ENCODE assay signal across 1 cellular context in the genomic region with DNA sequence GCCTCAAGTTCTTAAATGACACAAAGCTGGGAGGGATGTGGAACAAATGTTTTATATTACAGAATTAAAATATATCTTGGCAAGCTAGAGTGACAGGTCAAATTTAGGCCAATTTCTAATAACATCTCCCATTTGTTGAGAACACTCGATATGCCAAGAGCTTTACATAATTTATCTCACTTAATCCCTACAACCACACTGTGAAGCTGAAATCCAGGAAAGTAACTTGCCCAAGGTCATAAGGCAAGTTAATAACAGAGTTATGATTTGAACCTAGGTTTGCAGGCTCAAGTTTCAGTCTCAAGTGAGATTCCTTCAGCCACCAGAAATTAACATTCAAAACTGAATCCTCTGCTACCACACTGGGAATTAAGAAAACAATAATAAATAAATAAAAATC.
TF ChIP-seq lines count a peak whose summit lies in the region.

No MANE protein-coding gene starts in this region.

TF ChIP-seq in HepG2, 621 proteins besides CTCF, POLR2A, EP300 and RAD21:
- TF ChIP-seq ZNF12 (CRISPR knock-in tag; IDR thresholded peaks at IDR 0.05) (no peak), ELF3 (CRISPR knock-in tag; IDR thresholded peaks at IDR 0.05) (no peak), FOXK2 (IDR thresholded peaks at IDR 0.05) (no peak), ZNF75D (CRISPR knock-in tag; IDR thresholded peaks at IDR 0.05; ENCODE audit: borderline replicate concordance) (no peak), RFX5 (IDR thresholded peaks at IDR 0.05; ENCODE audit: low read depth, low read length) (no peak), ZNF557 (CRISPR knock-in tag; IDR thresholded peaks at IDR 0.05) (no peak), ZFYVE20 (CRISPR knock-in tag; IDR thresholded peaks at IDR 0.05; ENCODE audit: borderline replicate concordance, low read depth) (no peak), GATAD1 (CRISPR knock-in tag; IDR thresholded peaks at IDR 0.05) (no peak), ZNF879 (CRISPR knock-in tag; IDR thresholded peaks at IDR 0.05) (no peak), ZMAT3 (CRISPR knock-in tag; conservative IDR thresholded peaks at IDR 0.05) (no peak), FIP1L1 (IDR thresholded peaks at IDR 0.05; ENCODE audit: borderline replicate concordance, insufficient read depth, low read depth, low read length) (no peak), ZNF558 (CRISPR knock-in tag; IDR thresholded peaks at IDR 0.05; ENCODE audit: borderline replicate concordance) (no peak), JARID2 (CRISPR knock-in tag; IDR thresholded peaks at IDR 0.05; ENCODE audit: insufficient replicate concordance) (no peak)
- TF ChIP-seq, protein P1, sequence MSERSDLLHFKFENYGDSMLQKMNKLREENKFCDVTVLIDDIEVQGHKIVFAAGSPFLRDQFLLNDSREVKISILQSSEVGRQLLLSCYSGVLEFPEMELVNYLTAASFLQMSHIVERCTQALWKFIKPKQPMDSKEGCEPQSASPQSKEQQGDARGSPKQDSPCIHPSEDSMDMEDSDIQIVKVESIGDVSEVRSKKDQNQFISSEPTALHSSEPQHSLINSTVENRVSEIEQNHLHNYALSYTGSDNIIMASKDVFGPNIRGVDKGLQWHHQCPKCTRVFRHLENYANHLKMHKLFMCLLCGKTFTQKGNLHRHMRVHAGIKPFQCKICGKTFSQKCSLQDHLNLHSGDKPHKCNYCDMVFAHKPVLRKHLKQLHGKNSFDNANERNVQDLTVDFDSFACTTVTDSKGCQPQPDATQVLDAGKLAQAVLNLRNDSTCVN (CRISPR knock-in tag; IDR thresholded peaks at IDR 0.05; ENCODE audit: borderline replicate concordance): no peak
- TF ChIP-seq, protein P2, sequence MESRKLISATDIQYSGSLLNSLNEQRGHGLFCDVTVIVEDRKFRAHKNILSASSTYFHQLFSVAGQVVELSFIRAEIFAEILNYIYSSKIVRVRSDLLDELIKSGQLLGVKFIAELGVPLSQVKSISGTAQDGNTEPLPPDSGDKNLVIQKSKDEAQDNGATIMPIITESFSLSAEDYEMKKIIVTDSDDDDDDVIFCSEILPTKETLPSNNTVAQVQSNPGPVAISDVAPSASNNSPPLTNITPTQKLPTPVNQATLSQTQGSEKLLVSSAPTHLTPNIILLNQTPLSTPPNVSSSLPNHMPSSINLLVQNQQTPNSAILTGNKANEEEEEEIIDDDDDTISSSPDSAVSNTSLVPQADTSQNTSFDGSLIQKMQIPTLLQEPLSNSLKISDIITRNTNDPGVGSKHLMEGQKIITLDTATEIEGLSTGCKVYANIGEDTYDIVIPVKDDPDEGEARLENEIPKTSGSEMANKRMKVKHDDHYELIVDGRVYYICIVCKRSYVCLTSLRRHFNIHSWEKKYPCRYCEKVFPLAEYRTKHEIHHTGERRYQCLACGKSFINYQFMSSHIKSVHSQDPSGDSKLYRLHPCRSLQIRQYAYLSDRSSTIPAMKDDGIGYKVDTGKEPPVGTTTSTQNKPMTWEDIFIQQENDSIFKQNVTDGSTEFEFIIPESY (CRISPR knock-in tag; IDR thresholded peaks at IDR 0.05): no peak
- TF ChIP-seq, protein P3, sequence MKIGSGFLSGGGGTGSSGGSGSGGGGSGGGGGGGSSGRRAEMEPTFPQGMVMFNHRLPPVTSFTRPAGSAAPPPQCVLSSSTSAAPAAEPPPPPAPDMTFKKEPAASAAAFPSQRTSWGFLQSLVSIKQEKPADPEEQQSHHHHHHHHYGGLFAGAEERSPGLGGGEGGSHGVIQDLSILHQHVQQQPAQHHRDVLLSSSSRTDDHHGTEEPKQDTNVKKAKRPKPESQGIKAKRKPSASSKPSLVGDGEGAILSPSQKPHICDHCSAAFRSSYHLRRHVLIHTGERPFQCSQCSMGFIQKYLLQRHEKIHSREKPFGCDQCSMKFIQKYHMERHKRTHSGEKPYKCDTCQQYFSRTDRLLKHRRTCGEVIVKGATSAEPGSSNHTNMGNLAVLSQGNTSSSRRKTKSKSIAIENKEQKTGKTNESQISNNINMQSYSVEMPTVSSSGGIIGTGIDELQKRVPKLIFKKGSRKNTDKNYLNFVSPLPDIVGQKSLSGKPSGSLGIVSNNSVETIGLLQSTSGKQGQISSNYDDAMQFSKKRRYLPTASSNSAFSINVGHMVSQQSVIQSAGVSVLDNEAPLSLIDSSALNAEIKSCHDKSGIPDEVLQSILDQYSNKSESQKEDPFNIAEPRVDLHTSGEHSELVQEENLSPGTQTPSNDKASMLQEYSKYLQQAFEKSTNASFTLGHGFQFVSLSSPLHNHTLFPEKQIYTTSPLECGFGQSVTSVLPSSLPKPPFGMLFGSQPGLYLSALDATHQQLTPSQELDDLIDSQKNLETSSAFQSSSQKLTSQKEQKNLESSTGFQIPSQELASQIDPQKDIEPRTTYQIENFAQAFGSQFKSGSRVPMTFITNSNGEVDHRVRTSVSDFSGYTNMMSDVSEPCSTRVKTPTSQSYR (CRISPR knock-in tag; IDR thresholded peaks at IDR 0.05; ENCODE audit: borderline replicate concordance): no peak
- TF ChIP-seq, protein P4, sequence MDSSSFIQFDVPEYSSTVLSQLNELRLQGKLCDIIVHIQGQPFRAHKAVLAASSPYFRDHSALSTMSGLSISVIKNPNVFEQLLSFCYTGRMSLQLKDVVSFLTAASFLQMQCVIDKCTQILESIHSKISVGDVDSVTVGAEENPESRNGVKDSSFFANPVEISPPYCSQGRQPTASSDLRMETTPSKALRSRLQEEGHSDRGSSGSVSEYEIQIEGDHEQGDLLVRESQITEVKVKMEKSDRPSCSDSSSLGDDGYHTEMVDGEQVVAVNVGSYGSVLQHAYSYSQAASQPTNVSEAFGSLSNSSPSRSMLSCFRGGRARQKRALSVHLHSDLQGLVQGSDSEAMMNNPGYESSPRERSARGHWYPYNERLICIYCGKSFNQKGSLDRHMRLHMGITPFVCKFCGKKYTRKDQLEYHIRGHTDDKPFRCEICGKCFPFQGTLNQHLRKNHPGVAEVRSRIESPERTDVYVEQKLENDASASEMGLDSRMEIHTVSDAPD (CRISPR knock-in tag; IDR thresholded peaks at IDR 0.05): no peak
- TF ChIP-seq, protein P5, sequence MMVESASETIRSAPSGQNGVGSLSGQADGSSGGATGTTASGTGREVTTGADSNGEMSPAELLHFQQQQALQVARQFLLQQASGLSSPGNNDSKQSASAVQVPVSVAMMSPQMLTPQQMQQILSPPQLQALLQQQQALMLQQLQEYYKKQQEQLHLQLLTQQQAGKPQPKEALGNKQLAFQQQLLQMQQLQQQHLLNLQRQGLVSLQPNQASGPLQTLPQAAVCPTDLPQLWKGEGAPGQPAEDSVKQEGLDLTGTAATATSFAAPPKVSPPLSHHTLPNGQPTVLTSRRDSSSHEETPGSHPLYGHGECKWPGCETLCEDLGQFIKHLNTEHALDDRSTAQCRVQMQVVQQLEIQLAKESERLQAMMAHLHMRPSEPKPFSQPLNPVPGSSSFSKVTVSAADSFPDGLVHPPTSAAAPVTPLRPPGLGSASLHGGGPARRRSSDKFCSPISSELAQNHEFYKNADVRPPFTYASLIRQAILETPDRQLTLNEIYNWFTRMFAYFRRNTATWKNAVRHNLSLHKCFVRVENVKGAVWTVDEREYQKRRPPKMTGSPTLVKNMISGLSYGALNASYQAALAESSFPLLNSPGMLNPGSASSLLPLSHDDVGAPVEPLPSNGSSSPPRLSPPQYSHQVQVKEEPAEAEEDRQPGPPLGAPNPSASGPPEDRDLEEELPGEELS (CRISPR knock-in tag; IDR thresholded peaks at IDR 0.05): no peak
- TF ChIP-seq, protein P6, sequence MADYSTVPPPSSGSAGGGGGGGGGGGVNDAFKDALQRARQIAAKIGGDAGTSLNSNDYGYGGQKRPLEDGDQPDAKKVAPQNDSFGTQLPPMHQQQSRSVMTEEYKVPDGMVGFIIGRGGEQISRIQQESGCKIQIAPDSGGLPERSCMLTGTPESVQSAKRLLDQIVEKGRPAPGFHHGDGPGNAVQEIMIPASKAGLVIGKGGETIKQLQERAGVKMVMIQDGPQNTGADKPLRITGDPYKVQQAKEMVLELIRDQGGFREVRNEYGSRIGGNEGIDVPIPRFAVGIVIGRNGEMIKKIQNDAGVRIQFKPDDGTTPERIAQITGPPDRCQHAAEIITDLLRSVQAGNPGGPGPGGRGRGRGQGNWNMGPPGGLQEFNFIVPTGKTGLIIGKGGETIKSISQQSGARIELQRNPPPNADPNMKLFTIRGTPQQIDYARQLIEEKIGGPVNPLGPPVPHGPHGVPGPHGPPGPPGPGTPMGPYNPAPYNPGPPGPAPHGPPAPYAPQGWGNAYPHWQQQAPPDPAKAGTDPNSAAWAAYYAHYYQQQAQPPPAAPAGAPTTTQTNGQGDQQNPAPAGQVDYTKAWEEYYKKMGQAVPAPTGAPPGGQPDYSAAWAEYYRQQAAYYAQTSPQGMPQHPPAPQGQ (CRISPR knock-in tag; IDR thresholded peaks at IDR 0.05; ENCODE audit: borderline replicate concordance): no peak
